In the genomic region with DNA sequence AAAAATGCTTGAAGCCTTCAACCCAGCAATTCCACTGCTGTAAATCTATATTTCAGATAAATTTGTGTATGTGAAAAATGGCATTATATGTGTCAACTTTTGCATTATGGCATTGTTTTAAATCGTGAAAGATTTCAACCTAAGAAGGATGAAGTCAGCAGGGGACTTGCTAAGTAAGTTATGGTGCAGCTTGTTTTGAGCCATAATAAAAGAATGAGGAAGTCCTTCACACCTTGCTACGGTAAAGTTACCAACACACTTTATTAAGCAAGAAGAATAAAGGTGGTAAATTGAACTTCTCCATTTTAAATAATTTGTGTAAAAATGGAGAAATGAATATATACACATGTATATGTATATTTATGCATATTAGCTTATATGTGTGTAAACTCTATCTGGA, we compare ENCODE assay signal across 19 cellular contexts.
"Had no signal": no experiment of that assay in that cellular context is flagged by ENCODE, and none has a peak within 500 bp of the region (broad histone marks: within the 10 kb centered on the region; RNA-seq: fewer than 3 reads in every experiment).

No MANE protein-coding gene starts in this region.

- ATAC-seq: heart left ventricle; left colon; mucosa of descending colon; naive thymus-derived CD8-positive, alpha-beta T cell; psoas muscle; sciatic nerve; stimulated activated naive B cell treated with anti-CD40 and anti-IgM and Interleukin-4, amounts not matched to agents 10 μg/mL and 1 μg/mL and 100 μg/mL, for 72 hours; stimulated activated naive CD8-positive, alpha-beta T cell treated with anti-CD3 and anti-CD28 coated beads, Interleukin-15, amount 100 ng/mL, for 72 hours had no signal

- H3K4me1 Mint-ChIP-seq: central memory CD8-positive, alpha-beta T cell; naive thymus-derived CD8-positive, alpha-beta T cell; stimulated activated naive B cell treated with anti-CD40 and anti-IgM and Interleukin-4, amounts not matched to agents 10 μg/mL and 1 μg/mL and 100 μg/mL, for 72 hours; stimulated activated naive CD8-positive, alpha-beta T cell treated with anti-CD3 and anti-CD28 coated beads, Interleukin-15, amount 100 ng/mL, for 72 hours had no signal

- DNase-seq: cortex of kidney; dorsolateral prefrontal cortex; effector CD8-positive, alpha-beta T cell; heart left ventricle; hippocampal formation; islet precursor cell; left colon; mucosa of descending colon; naive thymus-derived CD8-positive, alpha-beta T cell; psoas muscle; stimulated activated CD4-positive, alpha-beta T cell treated with anti-CD3 and anti-CD28 coated beads, Interleukin-2, amount 100 ng/mL, for 24 hours; stimulated activated CD4-positive, alpha-beta T cell treated with anti-CD3 and anti-CD28 coated beads, Interleukin-4, amount 100 ng/mL, for 4 hours; stimulated activated naive B cell treated with anti-CD40 and anti-IgM and Interleukin-4, amounts not matched to agents 10 μg/mL and 1 μg/mL and 100 μg/mL, for 72 hours; stimulated activated naive CD8-positive, alpha-beta T cell treated with anti-CD3 and anti-CD28 coated beads, Interleukin-15, amount 100 ng/mL, for 72 hours; transverse colon had no signal

- H3K4me3 Mint-ChIP-seq: central memory CD8-positive, alpha-beta T cell; naive thymus-derived CD8-positive, alpha-beta T cell; stimulated activated naive B cell treated with anti-CD40 and anti-IgM and Interleukin-4, amounts not matched to agents 10 μg/mL and 1 μg/mL and 100 μg/mL, for 72 hours; stimulated activated naive CD8-positive, alpha-beta T cell treated with anti-CD3 and anti-CD28 coated beads, Interleukin-15, amount 100 ng/mL, for 72 hours had no signal

- H3K27me3 Mint-ChIP-seq: central memory CD8-positive, alpha-beta T cell; naive thymus-derived CD8-positive, alpha-beta T cell; stimulated activated naive B cell treated with anti-CD40 and anti-IgM and Interleukin-4, amounts not matched to agents 10 μg/mL and 1 μg/mL and 100 μg/mL, for 72 hours; stimulated activated naive CD8-positive, alpha-beta T cell treated with anti-CD3 and anti-CD28 coated beads, Interleukin-15, amount 100 ng/mL, for 72 hours had no signal

- H3K27ac Mint-ChIP-seq: naive thymus-derived CD8-positive, alpha-beta T cell; stimulated activated naive B cell treated with anti-CD40 and anti-IgM and Interleukin-4, amounts not matched to agents 10 μg/mL and 1 μg/mL and 100 μg/mL, for 72 hours; stimulated activated naive CD8-positive, alpha-beta T cell treated with anti-CD3 and anti-CD28 coated beads, Interleukin-15, amount 100 ng/mL, for 72 hours had no signal

- H3K9me3 ChIP-seq: mucosa of descending colon, neutrophil, psoas muscle, thoracic aorta, transverse colon had no signal

- H3K4me3 ChIP-seq: dorsolateral prefrontal cortex, heart left ventricle, mucosa of descending colon, psoas muscle, thoracic aorta, transverse colon had no signal

- H3K36me3 Mint-ChIP-seq: naive thymus-derived CD8-positive, alpha-beta T cell; stimulated activated naive B cell treated with anti-CD40 and anti-IgM and Interleukin-4, amounts not matched to agents 10 μg/mL and 1 μg/mL and 100 μg/mL, for 72 hours had no signal

- H3K27ac ChIP-seq: dorsolateral prefrontal cortex, heart left ventricle, neutrophil, psoas muscle, thoracic aorta, transverse colon had no signal

- H3K36me3 ChIP-seq: heart left ventricle, neutrophil, thoracic aorta, transverse colon had no signal
